Comparison of ENCODE assay signal across 15 cellular contexts in genomic region chr22:48098936-48099245, GRCh38.
DNase-seq lines count a peak whose midpoint lies in the region; ATAC-seq and TF ChIP-seq lines count a peak whose summit lies in the region.
"Had no signal": no experiment of that assay in that cellular context is flagged by ENCODE, and none has a peak within 500 bp of the region (broad histone marks: within the 10 kb centered on the region; RNA-seq: fewer than 3 reads in every experiment).

No MANE protein-coding gene starts in this region.

- TF ChIP-seq POLR2A in tibial nerve (IDR thresholded peaks at IDR 0.05): no peak

- H3K9me3 Mint-ChIP-seq in activated T-helper 17 cell treated with anti-CD3 and anti-CD28 coated beads, Interleukin-2, amount 50 U/mL, for 72 hours: no peaks in the 10 kb centered on the region

- H3K36me3 ChIP-seq in BLaER1: no peaks in the 10 kb centered on the region
- H3K36me3 ChIP-seq in tibial nerve: no peaks in the 10 kb centered on the region
- H3K36me3 ChIP-seq: esophagus squamous epithelium had no signal

- H3K4me1 ChIP-seq in BLaER1 (peaks cover 80% of the 10 kb centered on the region), tibial nerve (no peaks in the 10 kb centered on the region)
- H3K4me1 ChIP-seq: esophagus squamous epithelium had no signal

- H3K27me3 ChIP-seq in BLaER1 (no peaks in the 10 kb centered on the region), tibial nerve (peaks cover 0 to 7% of the 10 kb centered on the region in 2 donors)

- H3K9ac ChIP-seq in BLaER1: peak overlapping the region; percentile 84

- peaks cover 9% of the 10 kb centered on the region for H3K27me3 Mint-ChIP-seq in activated T-helper 17 cell treated with anti-CD3 and anti-CD28 coated beads, Interleukin-2, amount 50 U/mL, for 72 hours

- H3K4me3 ChIP-seq in BLaER1 (peak overlapping the region; percentile 67), tibial nerve (no peak overlapping the region)
- H3K4me3 ChIP-seq: esophagus squamous epithelium, SK-N-MC had no signal

- peaks cover 17% of the 10 kb centered on the region for H3K4me1 Mint-ChIP-seq in activated T-helper 17 cell treated with anti-CD3 and anti-CD28 coated beads, Interleukin-2, amount 50 U/mL, for 72 hours

- H3K4me2 ChIP-seq in BLaER1: peak overlapping the region; percentile 99

- no peak for TF ChIP-seq EP300 in tibial nerve (IDR thresholded peaks at IDR 0.05)

- H3K27ac ChIP-seq in BLaER1 (peak overlapping the region; percentile 97), tibial nerve (no peak overlapping the region)
- H3K27ac ChIP-seq: esophagus squamous epithelium, SK-N-MC had no signal

- no peaks in the 10 kb centered on the region for H3K36me3 Mint-ChIP-seq in activated T-helper 17 cell treated with anti-CD3 and anti-CD28 coated beads, Interleukin-2, amount 50 U/mL, for 72 hours (ENCODE audit: low read depth)
- H3K36me3 Mint-ChIP-seq: CD14-positive monocyte had no signal

- no peaks in the 10 kb centered on the region for H4K20me1 ChIP-seq in BLaER1

- peak; percentile 16 for ATAC-seq in GM18498 (IDR thresholded peaks at IDR 0.05; ENCODE audit: unreplicated experiment)
- peak; percentile 12 for ATAC-seq in HG02970 (IDR thresholded peaks at IDR 0.05; ENCODE audit: low FRiP score, unreplicated experiment)
- ATAC-seq in activated T-helper 17 cell treated with anti-CD3 and anti-CD28 coated beads, Interleukin-2, amount 50 U/mL, for 72 hours (replicated peaks): no peak

- H3K4me3 Mint-ChIP-seq in activated T-helper 17 cell treated with anti-CD3 and anti-CD28 coated beads, Interleukin-2, amount 50 U/mL, for 72 hours: peak overlapping the region; percentile 61
- H3K4me3 Mint-ChIP-seq: nephron progenitor cell had no signal

- DNase-seq in superior temporal gyrus (ENCODE audit: extremely low spot score) (no peak), tibial nerve (ENCODE audit: low spot score in 2 of 2) (no peak), activated gamma-delta T cell treated with Interleukin-2 at 50 U/mL for 16 hours (no peak), iPS-NIHi7 (ENCODE audit: extremely low spot score) (no peak)
- DNase-seq: esophagus squamous epithelium; NCI-H1105; NCI-H69; nephron progenitor cell; stimulated activated CD4-positive, alpha-beta T cell treated with anti-CD3 and anti-CD28 coated beads, Interleukin-12 subunit alpha, Interleukin-12 subunit beta, amount 100 ng/mL, for 4 hours had no signal

- no peak for TF ChIP-seq CTCF in tibial nerve (IDR thresholded peaks at IDR 0.05)

- WGBS in tibial nerve, 2 donors: 72 to 78% methylated on average over 10 of the region's 10 CpGs

- H3K9me3 ChIP-seq in BLaER1 (peaks cover 17% of the 10 kb centered on the region), tibial nerve (no peaks in the 10 kb centered on the region)
- H3K9me3 ChIP-seq: esophagus squamous epithelium had no signal

- no peak overlapping the region for H3K27ac Mint-ChIP-seq in activated T-helper 17 cell treated with anti-CD3 and anti-CD28 coated beads, Interleukin-2, amount 50 U/mL, for 72 hours
- H3K27ac Mint-ChIP-seq: nephron progenitor cell had no signal
